21 cellular contexts compared by ENCODE assay signal in the genomic region with DNA sequence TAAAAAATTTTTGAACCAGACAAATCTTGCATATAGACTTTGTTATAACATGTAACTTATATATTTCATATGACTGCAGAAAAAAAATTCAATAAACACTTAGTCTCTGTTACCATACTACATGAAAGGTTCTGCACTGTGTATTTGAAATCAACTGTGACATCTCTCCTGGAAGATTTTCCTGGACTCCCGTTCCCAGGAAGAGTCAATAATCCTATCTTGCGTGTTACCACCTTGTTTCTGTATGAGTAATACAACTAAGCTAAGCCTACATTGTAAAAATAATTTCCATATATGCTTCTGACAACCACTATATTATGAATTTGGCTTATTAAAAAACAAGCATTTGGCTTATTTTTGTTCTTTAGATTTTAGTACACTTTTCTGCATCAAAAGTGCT.
DNase-seq lines count a peak whose midpoint lies in the region; ATAC-seq, FAIRE-seq and TF ChIP-seq lines count a peak whose summit lies in the region.
"Had no signal": no experiment of that assay in that cellular context is flagged by ENCODE, and none has a peak within 500 bp of the region (broad histone marks: within the 10 kb centered on the region; RNA-seq: fewer than 3 reads in every experiment).

No MANE protein-coding gene starts in this region.

- intact Hi-C loops in PC-3 (cut with micrococcal nuclease): loop anchor here (1.0 to 2.0 kb wide), 2 partner anchors 31 to 128 kb away; no protein-coding TSS in a partner anchor
- intact Hi-C loops in thyroid gland (cut with DNase I): no loop called here

- H3K4me2 ChIP-seq in PC-3 (ENCODE audit: low read length) (no peak overlapping the region), SK-N-SH (no peak overlapping the region)

- no peaks in the 10 kb centered on the region for H3K79me2 ChIP-seq in PC-3 (ENCODE audit: low read length)
- H3K79me2 ChIP-seq in SK-N-SH (ENCODE audit: insufficient read depth): no peaks in the 10 kb centered on the region

- no peaks in the 10 kb centered on the region for H3K9me3 ChIP-seq in PC-3 (ENCODE audit: low read length)
- H3K9me3 ChIP-seq in SK-N-SH: no peaks in the 10 kb centered on the region
- no peaks in the 10 kb centered on the region for H3K9me3 ChIP-seq in thyroid gland

- TF ChIP-seq CTCF in PC-3 (conservative IDR thresholded peaks at IDR 0.05; ENCODE audit: low read depth, low read length): no peak
- no peak for TF ChIP-seq CTCF in SK-N-SH (IDR thresholded peaks at IDR 0.05)
- TF ChIP-seq CTCF in epithelial cell of esophagus (IDR thresholded peaks at IDR 0.05; ENCODE audit: insufficient read depth, low read depth, low read length, missing control alignments): no peak
- TF ChIP-seq CTCF in thyroid gland (IDR thresholded peaks at IDR 0.05): no peak

- no peak for TF ChIP-seq RAD21 in SK-N-SH (IDR thresholded peaks at IDR 0.05; ENCODE audit: low read length)

- H2AFZ ChIP-seq in PC-3 (ENCODE audit: low read length) (no peak overlapping the region), SK-N-SH (ENCODE audit: low read depth) (no peak overlapping the region)
- H2AFZ ChIP-seq: GM23248 had no signal

- POLR2A ChIA-PET in PC-3 (lab: Charles Lee; ENCODE audit: unreplicated experiment): no interaction called here
- POLR2A ChIA-PET in SK-N-SH (lab: Yijun Ruan, JAX): no interaction called here

- TF ChIP-seq POLR2A in thyroid gland (IDR thresholded peaks at IDR 0.05): no peak

- peak; percentile 61 for FAIRE-seq in A204.1 (lab: Jason Lieb, UNC)
- FAIRE-seq: GM12878, GM19239, H1 had no signal

- TF ChIP-seq EP300 in SK-N-SH (IDR thresholded peaks at IDR 0.05; ENCODE audit: borderline replicate concordance in 1 of 2, low read depth in 1 of 2, low read length in 1 of 2): peak; percentile 38 to 67; a peak in 2 of 4 replicates

- DNase-seq in PC-3: peak; percentile 79
- DNase-seq in SK-N-SH: no peak
- DNase-seq in epithelial cell of esophagus (ENCODE audit: low read depth): peak; percentile 31
- DNase-seq in thyroid gland: no peak
- DNase-seq: 8988T; C1 segment of cervical spinal cord; Calu3; CD4-positive, alpha-beta memory T cell; COR-L47; DMS79; EL; GDM1; GM23248; H7; HCEC 1CT had no signal

- H3K36me3 ChIP-seq in PC-3 (ENCODE audit: low read depth, low read length) (no peaks in the 10 kb centered on the region), SK-N-SH (replicated peaks in 1 of 2; ENCODE audit: control insufficient read depth in 1 of 2, insufficient read depth in 2 of 2, low read length in 1 of 2) (no peaks in the 10 kb centered on the region), thyroid gland (no peaks in the 10 kb centered on the region)

- no peak overlapping the region for H3K4me3 ChIP-seq in PC-3 (ENCODE audit: low read length)
- no peak overlapping the region for H3K4me3 ChIP-seq in SK-N-SH (ENCODE audit: low read depth in 2 of 2, low read length in 1 of 2)
- H3K4me3 ChIP-seq in epithelial cell of esophagus (ENCODE audit: low read length): no peak overlapping the region
- no peak overlapping the region for H3K4me3 ChIP-seq in thyroid gland (replicated peaks in 1 of 3)
- H3K4me3 ChIP-seq: GM12878, GM23248 had no signal

- BruUV-seq in PC-3 (replicated peaks; lab: Mats Ljungman, UMichigan): no TSS peak

- peaks cover 20% of the 10 kb centered on the region for H3K4me1 ChIP-seq in PC-3 (ENCODE audit: insufficient read depth, low read length)
- peaks cover 0 to 18% of the 10 kb centered on the region in 2 experiments; a peak in 2 of 4 replicates for H3K4me1 ChIP-seq in SK-N-SH (ENCODE audit: control insufficient read depth in 1 of 2, insufficient read depth in 2 of 2, low read depth in 1 of 2, low read length in 1 of 2)
- H3K4me1 ChIP-seq in thyroid gland: no peaks in the 10 kb centered on the region

- WGBS in SK-N-SH (ENCODE audit: low lambda C conversion rate): 14% methylated on average over 2 of the region's 2 CpGs
- WGBS in thyroid gland, 2 donors: 62 to 84% methylated on average over 2 of the region's 2 CpGs

- H3K9ac ChIP-seq in PC-3 (ENCODE audit: low read length): no peak overlapping the region
- no peak overlapping the region for H3K9ac ChIP-seq in SK-N-SH
- H3K9ac ChIP-seq: GM23248 had no signal

- CTCF ChIA-PET in PC-3 (lab: Charles Lee): no interaction called here
- CTCF ChIA-PET in SK-N-SH (lab: Yijun Ruan, JAX): interaction anchor here (1.8 to 3.4 kb wide), 2 partner anchors 13 to 18 kb away, joined by 4 to 15 read pairs; no protein-coding TSS in a partner anchor

- H3K9me2 ChIP-seq in PC-3 (replicated peaks; ENCODE audit: low read length) (no peaks in the 10 kb centered on the region), SK-N-SH (no peaks in the 10 kb centered on the region)

- ATAC-seq in PC-3: peak; percentile 90
- ATAC-seq in HG02973 (IDR thresholded peaks at IDR 0.05; ENCODE audit: unreplicated experiment): no peak
- no peak for ATAC-seq in HG02885 (IDR thresholded peaks at IDR 0.05; ENCODE audit: poor library complexity, unreplicated experiment)
- ATAC-seq: GM12878 had no signal

- no peaks in the 10 kb centered on the region for H4K20me1 ChIP-seq in PC-3 (ENCODE audit: low read length)
- H4K20me1 ChIP-seq in SK-N-SH (ENCODE audit: insufficient read depth): no peaks in the 10 kb centered on the region

- no peaks in the 10 kb centered on the region for H3F3A ChIP-seq in PC-3 (ENCODE audit: low read length, unreplicated experiment)
- peaks cover 5% of the 10 kb centered on the region for H3F3A ChIP-seq in SK-N-SH (replicated peaks; ENCODE audit: insufficient read depth)

- no peaks in the 10 kb centered on the region for H3K27me3 ChIP-seq in PC-3 (ENCODE audit: low read length)
- H3K27me3 ChIP-seq in SK-N-SH (ENCODE audit: insufficient read depth): no peaks in the 10 kb centered on the region
- peaks cover 3% of the 10 kb centered on the region for H3K27me3 ChIP-seq in thyroid gland

- peak overlapping the region; percentile 56 for H3K27ac ChIP-seq in PC-3 (ENCODE audit: low read length)
- H3K27ac ChIP-seq in SK-N-SH (ENCODE audit: low read depth in 2 of 2, low read length in 1 of 2): peak overlapping the region; percentile 46 to 76; a peak in 3 of 4 replicates
- H3K27ac ChIP-seq in thyroid gland: no peak overlapping the region
- H3K27ac ChIP-seq: GM23248 had no signal

TF ChIP-seq in SK-N-SH, 30 proteins besides CTCF, POLR2A, EP300 and RAD21:
- TF ChIP-seq YY1 (IDR thresholded peaks at IDR 0.05; ENCODE audit: low read depth): no peak
- TF ChIP-seq TEAD4 (IDR thresholded peaks at IDR 0.05; ENCODE audit: borderline replicate concordance, insufficient read depth): peak; percentile 53; the same call in 1 of the 2 replicates
- no peak for TF ChIP-seq FOXJ3 (CRISPR knock-in tag; IDR thresholded peaks at IDR 0.05)
- TF ChIP-seq, protein P1, sequence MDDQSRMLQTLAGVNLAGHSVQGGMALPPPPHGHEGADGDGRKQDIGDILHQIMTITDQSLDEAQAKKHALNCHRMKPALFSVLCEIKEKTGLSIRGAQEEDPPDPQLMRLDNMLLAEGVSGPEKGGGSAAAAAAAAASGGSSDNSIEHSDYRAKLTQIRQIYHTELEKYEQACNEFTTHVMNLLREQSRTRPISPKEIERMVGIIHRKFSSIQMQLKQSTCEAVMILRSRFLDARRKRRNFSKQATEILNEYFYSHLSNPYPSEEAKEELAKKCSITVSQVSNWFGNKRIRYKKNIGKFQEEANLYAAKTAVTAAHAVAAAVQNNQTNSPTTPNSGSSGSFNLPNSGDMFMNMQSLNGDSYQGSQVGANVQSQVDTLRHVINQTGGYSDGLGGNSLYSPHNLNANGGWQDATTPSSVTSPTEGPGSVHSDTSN (IDR thresholded peaks at IDR 0.05): peak; percentile 81
- TF ChIP-seq JUND (IDR thresholded peaks at IDR 0.05): peak; percentile 49
- TF ChIP-seq, protein P2, sequence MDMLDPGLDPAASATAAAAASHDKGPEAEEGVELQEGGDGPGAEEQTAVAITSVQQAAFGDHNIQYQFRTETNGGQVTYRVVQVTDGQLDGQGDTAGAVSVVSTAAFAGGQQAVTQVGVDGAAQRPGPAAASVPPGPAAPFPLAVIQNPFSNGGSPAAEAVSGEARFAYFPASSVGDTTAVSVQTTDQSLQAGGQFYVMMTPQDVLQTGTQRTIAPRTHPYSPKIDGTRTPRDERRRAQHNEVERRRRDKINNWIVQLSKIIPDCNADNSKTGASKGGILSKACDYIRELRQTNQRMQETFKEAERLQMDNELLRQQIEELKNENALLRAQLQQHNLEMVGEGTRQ (IDR thresholded peaks at IDR 0.05; ENCODE audit: borderline replicate concordance, low read depth, low read length): no peak
- peak; percentile 92 for TF ChIP-seq TCF12 (IDR thresholded peaks at IDR 0.05)
- TF ChIP-seq CHD2 (IDR thresholded peaks at IDR 0.05; ENCODE audit: low read length, partially characterized antibody): peak; percentile 9
- TF ChIP-seq MEF2A (IDR thresholded peaks at IDR 0.05; ENCODE audit: borderline replicate concordance, low read depth): no peak
- no peak for TF ChIP-seq ELF1 (IDR thresholded peaks at IDR 0.05)
- TF ChIP-seq, protein P3, sequence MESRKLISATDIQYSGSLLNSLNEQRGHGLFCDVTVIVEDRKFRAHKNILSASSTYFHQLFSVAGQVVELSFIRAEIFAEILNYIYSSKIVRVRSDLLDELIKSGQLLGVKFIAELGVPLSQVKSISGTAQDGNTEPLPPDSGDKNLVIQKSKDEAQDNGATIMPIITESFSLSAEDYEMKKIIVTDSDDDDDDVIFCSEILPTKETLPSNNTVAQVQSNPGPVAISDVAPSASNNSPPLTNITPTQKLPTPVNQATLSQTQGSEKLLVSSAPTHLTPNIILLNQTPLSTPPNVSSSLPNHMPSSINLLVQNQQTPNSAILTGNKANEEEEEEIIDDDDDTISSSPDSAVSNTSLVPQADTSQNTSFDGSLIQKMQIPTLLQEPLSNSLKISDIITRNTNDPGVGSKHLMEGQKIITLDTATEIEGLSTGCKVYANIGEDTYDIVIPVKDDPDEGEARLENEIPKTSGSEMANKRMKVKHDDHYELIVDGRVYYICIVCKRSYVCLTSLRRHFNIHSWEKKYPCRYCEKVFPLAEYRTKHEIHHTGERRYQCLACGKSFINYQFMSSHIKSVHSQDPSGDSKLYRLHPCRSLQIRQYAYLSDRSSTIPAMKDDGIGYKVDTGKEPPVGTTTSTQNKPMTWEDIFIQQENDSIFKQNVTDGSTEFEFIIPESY (IDR thresholded peaks at IDR 0.05; ENCODE audit: borderline replicate concordance, low read depth): no peak
- peak; percentile 34 for TF ChIP-seq FOSL2 (IDR thresholded peaks at IDR 0.05; ENCODE audit: borderline replicate concordance, low read depth)
- no peak for TF ChIP-seq GABPA (IDR thresholded peaks at IDR 0.05; ENCODE audit: low read depth)
- peak; percentile 71; the same call in 1 of the 2 replicates for TF ChIP-seq POLR2AphosphoS5 (IDR thresholded peaks at IDR 0.05; ENCODE audit: low read depth, low read length)

Comparison
In these comparisons a context has a peak if more than half of its experiments do, and no peak if none do; other contexts are left out.
1. DNase-seq: peak in PC-3 (single experiment) and epithelial cell of esophagus (single experiment); none in SK-N-SH (single experiment) and thyroid gland (0 of 2).
2. H3K27ac ChIP-seq: peak in PC-3 (single experiment) and SK-N-SH (2 of 2); none in thyroid gland (0 of 3).